Comparison of ENCODE assay signal across 28 cellular contexts in the genomic region with DNA sequence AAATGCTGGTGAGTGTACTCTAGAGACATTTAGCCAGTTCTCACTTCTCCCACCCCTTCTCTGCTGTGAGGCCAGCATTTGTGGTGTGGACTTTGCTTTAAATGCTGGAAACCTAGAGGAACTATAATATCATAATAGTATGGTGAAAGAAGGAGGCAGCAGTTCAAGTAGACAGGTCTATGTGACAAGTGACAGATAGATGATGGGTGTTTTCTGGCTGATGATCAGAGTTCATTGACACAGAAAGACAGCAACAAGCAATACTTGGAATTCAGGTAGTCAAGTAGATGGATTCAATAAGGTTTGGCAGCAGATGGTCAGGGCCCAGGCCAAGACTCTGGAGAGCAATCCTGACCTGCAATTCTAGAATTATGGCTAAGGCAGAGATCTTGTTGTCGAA.
"Had no signal": no experiment of that assay in that cellular context is flagged by ENCODE, and none has a peak within 500 bp of the region (broad histone marks: within the 10 kb centered on the region; RNA-seq: fewer than 3 reads in every experiment).

No MANE protein-coding gene starts in this region.

- H3K27ac Mint-ChIP-seq: stimulated activated effector memory CD8-positive, alpha-beta T cell treated with anti-CD3 and anti-CD28 coated beads, Interleukin-12 subunit alpha, Interleukin-12 subunit beta, amount 100 ng/mL, for 72 hours; stimulated activated memory B cell treated with anti-CD40 and anti-IgM and Interleukin-4, amounts not matched to agents 10 μg/mL and 1 μg/mL and 100 μg/mL, for 72 hours; stimulated activated naive B cell treated with anti-CD40 and anti-IgM and Interleukin-4, amounts not matched to agents 10 μg/mL and 1 μg/mL and 100 μg/mL, for 72 hours; stimulated activated naive CD8-positive, alpha-beta T cell treated with anti-CD3 and anti-CD28 coated beads, Interleukin-15, amount 100 ng/mL, for 72 hours; stimulated activated naive CD8-positive, alpha-beta T cell treated with anti-CD3 and anti-CD28 coated beads, Interleukin-15, Interleukin-2, amounts not matched to agents 100 ng/mL and 50 ng/mL, for 24 hours; type B pancreatic cell had no signal

- DNase-seq: stimulated activated CD4-positive, alpha-beta T cell treated with anti-CD3 and anti-CD28 coated beads, Interleukin-2, amount 100 ng/mL, for 48 hours; stimulated activated CD4-positive, alpha-beta T cell treated with anti-CD3 and anti-CD28 coated beads, Interleukin-4, amount 100 ng/mL, for 1 hour; stimulated activated CD4-positive, alpha-beta T cell treated with anti-CD3 and anti-CD28 coated beads, Interleukin-4, amount 100 ng/mL, for 24 hours; stimulated activated CD4-positive, alpha-beta T cell treated with anti-CD3 and anti-CD28 coated beads, Interleukin-4, amount 100 ng/mL, for 4 hours; stimulated activated CD8-positive, alpha-beta memory T cell treated with anti-CD3 and anti-CD28 coated beads, Interleukin-4, amount 100 ng/mL, for 48 hours; stimulated activated naive B cell treated with anti-CD40 and anti-IgM and Interleukin-4, amounts not matched to agents 10 μg/mL and 1 μg/mL and 100 μg/mL, for 72 hours; stimulated activated naive CD4-positive, alpha-beta T cell; stimulated activated naive CD4-positive, alpha-beta T cell treated with Interleukin-2 at 50 U/mL for 16 hours; stimulated activated naive CD8-positive, alpha-beta T cell treated with anti-CD3 and anti-CD28 coated beads, Interleukin-15, amount 100 ng/mL, for 72 hours; stimulated activated naive CD8-positive, alpha-beta T cell treated with anti-CD3 and anti-CD28 coated beads, Interleukin-15, Interleukin-2, amounts not matched to agents 100 U/mL and 50 U/mL, for 24 hours; stomach; substantia nigra; testis; thyroid gland; tibial artery; transverse colon; trophoblast cell; upper lobe of left lung; upper lobe of right lung; uterus had no signal

- H3K27me3 Mint-ChIP-seq: stimulated activated memory B cell treated with anti-CD40 and anti-IgM and Interleukin-4, amounts not matched to agents 10 μg/mL and 1 μg/mL and 100 μg/mL, for 72 hours; stimulated activated naive B cell treated with anti-CD40 and anti-IgM and Interleukin-4, amounts not matched to agents 10 μg/mL and 1 μg/mL and 100 μg/mL, for 72 hours; stimulated activated naive CD8-positive, alpha-beta T cell treated with anti-CD3 and anti-CD28 coated beads, Interleukin-15, amount 100 ng/mL, for 72 hours; stimulated activated naive CD8-positive, alpha-beta T cell treated with anti-CD3 and anti-CD28 coated beads, Interleukin-15, Interleukin-2, amounts not matched to agents 100 ng/mL and 50 ng/mL, for 24 hours; type B pancreatic cell had no signal

- H3K27ac ChIP-seq: stomach, suprapubic skin, testis, thoracic aorta, thyroid gland, tibial artery, tibial nerve, transverse colon, upper lobe of left lung, upper lobe of right lung, uterus, vagina had no signal

- H3K4me1 Mint-ChIP-seq: stimulated activated effector memory CD8-positive, alpha-beta T cell treated with anti-CD3 and anti-CD28 coated beads, Interleukin-12 subunit alpha, Interleukin-12 subunit beta, amount 100 ng/mL, for 72 hours; stimulated activated memory B cell treated with anti-CD40 and anti-IgM and Interleukin-4, amounts not matched to agents 10 μg/mL and 1 μg/mL and 100 μg/mL, for 72 hours; stimulated activated naive B cell treated with anti-CD40 and anti-IgM and Interleukin-4, amounts not matched to agents 10 μg/mL and 1 μg/mL and 100 μg/mL, for 72 hours; stimulated activated naive CD8-positive, alpha-beta T cell treated with anti-CD3 and anti-CD28 coated beads, Interleukin-15, amount 100 ng/mL, for 72 hours had no signal

- H3K4me3 ChIP-seq: stomach, suprapubic skin, testis, thoracic aorta, thyroid gland, tibial artery, tibial nerve, transverse colon, upper lobe of left lung, upper lobe of right lung, uterus, vagina had no signal

- H3K9me3 ChIP-seq: stomach, suprapubic skin, testis, thoracic aorta, thyroid gland, tibial artery, tibial nerve, transverse colon, upper lobe of left lung, upper lobe of right lung, uterus, vagina had no signal

- H3K4me1 ChIP-seq: stomach, suprapubic skin, testis, thyroid gland, tibial nerve, transverse colon, upper lobe of left lung, upper lobe of right lung, uterus, vagina had no signal

- H3K36me3 Mint-ChIP-seq: stimulated activated effector memory CD8-positive, alpha-beta T cell treated with anti-CD3 and anti-CD28 coated beads, Interleukin-12 subunit alpha, Interleukin-12 subunit beta, amount 100 ng/mL, for 72 hours; stimulated activated memory B cell treated with anti-CD40 and anti-IgM and Interleukin-4, amounts not matched to agents 10 μg/mL and 1 μg/mL and 100 μg/mL, for 72 hours; stimulated activated naive B cell treated with anti-CD40 and anti-IgM and Interleukin-4, amounts not matched to agents 10 μg/mL and 1 μg/mL and 100 μg/mL, for 72 hours had no signal

- H3K4me3 Mint-ChIP-seq: stimulated activated effector memory CD8-positive, alpha-beta T cell treated with anti-CD3 and anti-CD28 coated beads, Interleukin-12 subunit alpha, Interleukin-12 subunit beta, amount 100 ng/mL, for 72 hours; stimulated activated memory B cell treated with anti-CD40 and anti-IgM and Interleukin-4, amounts not matched to agents 10 μg/mL and 1 μg/mL and 100 μg/mL, for 72 hours; stimulated activated naive B cell treated with anti-CD40 and anti-IgM and Interleukin-4, amounts not matched to agents 10 μg/mL and 1 μg/mL and 100 μg/mL, for 72 hours; stimulated activated naive CD8-positive, alpha-beta T cell treated with anti-CD3 and anti-CD28 coated beads, Interleukin-15, amount 100 ng/mL, for 72 hours; stimulated activated naive CD8-positive, alpha-beta T cell treated with anti-CD3 and anti-CD28 coated beads, Interleukin-15, Interleukin-2, amounts not matched to agents 100 ng/mL and 50 ng/mL, for 24 hours; type B pancreatic cell had no signal

- H3K36me3 ChIP-seq: stomach, suprapubic skin, thoracic aorta, thyroid gland, tibial artery, tibial nerve, transverse colon, upper lobe of left lung, upper lobe of right lung, uterus, vagina had no signal

- H3K9me3 Mint-ChIP-seq: stimulated activated memory B cell treated with anti-CD40 and anti-IgM and Interleukin-4, amounts not matched to agents 10 μg/mL and 1 μg/mL and 100 μg/mL, for 72 hours; type B pancreatic cell had no signal

- H3K27me3 ChIP-seq: stomach, suprapubic skin, testis, thyroid gland, tibial artery, tibial nerve, transverse colon, upper lobe of left lung, upper lobe of right lung, uterus, vagina had no signal

- ATAC-seq: stimulated activated effector memory CD8-positive, alpha-beta T cell treated with anti-CD3 and anti-CD28 coated beads, Interleukin-12 subunit alpha, Interleukin-12 subunit beta, amount 100 ng/mL, for 72 hours; stimulated activated memory B cell treated with anti-CD40 and anti-IgM and Interleukin-4, amounts not matched to agents 10 μg/mL and 1 μg/mL and 100 μg/mL, for 72 hours; stimulated activated naive B cell treated with anti-CD40 and anti-IgM and Interleukin-4, amounts not matched to agents 10 μg/mL and 1 μg/mL and 100 μg/mL, for 72 hours; stimulated activated naive CD8-positive, alpha-beta T cell treated with anti-CD3 and anti-CD28 coated beads, Interleukin-15, amount 100 ng/mL, for 72 hours; stimulated activated naive CD8-positive, alpha-beta T cell treated with anti-CD3 and anti-CD28 coated beads, Interleukin-15, Interleukin-2, amounts not matched to agents 100 U/mL and 50 U/mL, for 24 hours; upper lobe of right lung had no signal
